23 cellular contexts compared by ENCODE assay signal in genomic region chr3:37662708-37663107, GRCh38.
DNase-seq lines count a peak whose midpoint lies in the region; ATAC-seq, FAIRE-seq and TF ChIP-seq lines count a peak whose summit lies in the region.
"Had no signal": no experiment of that assay in that cellular context is flagged by ENCODE, and none has a peak within 500 bp of the region (broad histone marks: within the 10 kb centered on the region; RNA-seq: fewer than 3 reads in every experiment).

No MANE protein-coding gene starts in this region.

- intact Hi-C loops in HepG2 (cut with micrococcal nuclease; ENCODE audit: unreplicated experiment): no loop called here
- intact Hi-C loops in sciatic nerve (cut with DNase I): no loop called here
- intact Hi-C loops in activated naive CD4-positive, alpha-beta T cell treated with anti-CD3 and anti-CD28 coated beads for 36 hours (cut with micrococcal nuclease): no loop called here

- no TSS peak for BruUV-seq in HepG2 (replicated peaks; lab: Mats Ljungman, UMichigan)

- H3K79me2 ChIP-seq in HepG2 (ENCODE audit: insufficient read depth, low read length): no peaks in the 10 kb centered on the region

- H3K4me3 ChIP-seq in liver (ENCODE audit: low read depth in 1 of 3, low read length in 3 of 3) (no peak overlapping the region), HepG2 (replicated peaks in 1 of 3; ENCODE audit: insufficient read depth in 1 of 3, low read depth in 2 of 3, low read length in 3 of 3) (no peak overlapping the region)
- H3K4me3 ChIP-seq: GM23338 had no signal

- H3K9me3 Mint-ChIP-seq in activated naive CD4-positive, alpha-beta T cell treated with anti-CD3 and anti-CD28 coated beads for 36 hours: peaks cover 3% of the 10 kb centered on the region
- peaks cover 4% of the 10 kb centered on the region for H3K9me3 Mint-ChIP-seq in activated naive CD8-positive, alpha-beta T cell treated with anti-CD3 and anti-CD28 coated beads, Interleukin-2, amount 50 U/mL, for 24 hours

- DNase-seq in HepG2 (ENCODE audit: low spot score) (no peak), islet precursor cell (peak; percentile 45), sciatic nerve (ENCODE audit: low spot score) (no peak), cortex of kidney (lab: John Stamatoyannopoulos, UW) (no peak)
- DNase-seq in activated naive CD4-positive, alpha-beta T cell treated with anti-CD3 and anti-CD28 coated beads for 36 hours: no peak
- no peak for DNase-seq in activated naive CD8-positive, alpha-beta T cell treated with anti-CD3 and anti-CD28 coated beads, Interleukin-2, amount 50 U/mL, for 24 hours
- DNase-seq: Caco-2; CD4-positive, CD25-positive, alpha-beta regulatory T cell; KBM-7; NCI-H1105; NCI-H1694; NCI-H2081 treated with DMSO at 0.1 percent for 48 hours; NCI-H510A treated with DMSO at 0.1 percent for 48 hours; NCI-H774; Right ventricle myocardium superior had no signal

- no peak overlapping the region for H2AFZ ChIP-seq in HepG2 (ENCODE audit: low read length)
- H2AFZ ChIP-seq: GM23338 had no signal

- no peak overlapping the region for H3K9ac ChIP-seq in liver (ENCODE audit: low read depth in 1 of 2, low read length in 2 of 2)
- no peak overlapping the region for H3K9ac ChIP-seq in HepG2 (ENCODE audit: insufficient read depth, low read depth, low read length)

- H4K20me1 ChIP-seq in HepG2 (ENCODE audit: insufficient read depth, low read length): no peaks in the 10 kb centered on the region

- POLR2A ChIA-PET in HepG2 (lab: Yijun Ruan, JAX): no interaction called here

- H3K4me1 Mint-ChIP-seq in activated naive CD4-positive, alpha-beta T cell treated with anti-CD3 and anti-CD28 coated beads for 36 hours (ENCODE audit: low read depth): no peaks in the 10 kb centered on the region
- no peaks in the 10 kb centered on the region for H3K4me1 Mint-ChIP-seq in activated naive CD8-positive, alpha-beta T cell treated with anti-CD3 and anti-CD28 coated beads, Interleukin-2, amount 50 U/mL, for 24 hours
- H3K4me1 Mint-ChIP-seq: B cell; CD4-positive, CD25-positive, alpha-beta regulatory T cell had no signal

- ATAC-seq in HepG2: no peak
- ATAC-seq in sciatic nerve: peak; percentile 94
- ATAC-seq in activated naive CD8-positive, alpha-beta T cell treated with anti-CD3 and anti-CD28 coated beads, Interleukin-2, amount 50 U/mL, for 24 hours: no peak
- ATAC-seq in GM21529 (IDR thresholded peaks at IDR 0.05; ENCODE audit: unreplicated experiment): no peak
- ATAC-seq: GM23338, HCT116 had no signal

- no peak overlapping the region for H3K4me2 ChIP-seq in HepG2 (ENCODE audit: low read depth, low read length)
- H3K4me2 ChIP-seq: GM23338 had no signal

- H3K4me1 ChIP-seq in liver (ENCODE audit: control insufficient read depth in 4 of 4, insufficient read depth in 4 of 4, low read length in 3 of 4) (peaks cover 0 to 3% (median 0%) of the 10 kb centered on the region in 4 donors), HepG2 (ENCODE audit: insufficient read depth, low read length) (no peaks in the 10 kb centered on the region)
- H3K4me1 ChIP-seq: Caco-2 had no signal

- peaks cover 11% of the 10 kb centered on the region for H3K27me3 Mint-ChIP-seq in activated naive CD4-positive, alpha-beta T cell treated with anti-CD3 and anti-CD28 coated beads for 36 hours (ENCODE audit: low read depth)
- peaks cover 5% of the 10 kb centered on the region for H3K27me3 Mint-ChIP-seq in activated naive CD8-positive, alpha-beta T cell treated with anti-CD3 and anti-CD28 coated beads, Interleukin-2, amount 50 U/mL, for 24 hours

- TF ChIP-seq POLR2A in HepG2 (IDR thresholded peaks at IDR 0.05; ENCODE audit: insufficient read depth in 1 of 2, low read depth in 2 of 2, low read length in 2 of 2): no peak

- H3K27ac Mint-ChIP-seq in activated naive CD4-positive, alpha-beta T cell treated with anti-CD3 and anti-CD28 coated beads for 36 hours: no peak overlapping the region
- H3K27ac Mint-ChIP-seq in activated naive CD8-positive, alpha-beta T cell treated with anti-CD3 and anti-CD28 coated beads, Interleukin-2, amount 50 U/mL, for 24 hours: no peak overlapping the region
- H3K27ac Mint-ChIP-seq: B cell; CD4-positive, CD25-positive, alpha-beta regulatory T cell; GM23338 had no signal

- TF ChIP-seq RAD21 in liver (IDR thresholded peaks at IDR 0.05) (no peak), HepG2 (CRISPR knock-in tag; IDR thresholded peaks at IDR 0.05) (no peak)

- H3K27me3 ChIP-seq in liver (ENCODE audit: control insufficient read depth in 4 of 4, insufficient read depth in 4 of 4, low read length in 3 of 4) (no peaks in the 10 kb centered on the region), HepG2 (ENCODE audit: control insufficient read depth in 1 of 2, insufficient read depth in 2 of 2, low read length in 2 of 2) (no peaks in the 10 kb centered on the region; a peak in 1 of 5 replicates)

- no peaks in the 10 kb centered on the region for H3K36me3 ChIP-seq in liver (ENCODE audit: control insufficient read depth in 4 of 4, insufficient read depth in 3 of 4, low read depth in 1 of 4, low read length in 3 of 4)
- no peaks in the 10 kb centered on the region for H3K36me3 ChIP-seq in HepG2 (replicated peaks in 1 of 2; ENCODE audit: control insufficient read depth in 1 of 2, insufficient read depth in 2 of 2, low read length in 2 of 2)

- CTCF ChIA-PET in HepG2 (lab: Yijun Ruan, JAX; ENCODE audit: low intra/inter-chr PET ratio, low total read pairs): no interaction called here
- CTCF ChIA-PET in activated naive CD4-positive, alpha-beta T cell treated with anti-CD3 and anti-CD28 coated beads for 36 hours (lab: Charles Lee): no interaction called here

- no peaks in the 10 kb centered on the region for H3K36me3 Mint-ChIP-seq in activated naive CD4-positive, alpha-beta T cell treated with anti-CD3 and anti-CD28 coated beads for 36 hours (ENCODE audit: low read depth)
- H3K36me3 Mint-ChIP-seq in activated naive CD8-positive, alpha-beta T cell treated with anti-CD3 and anti-CD28 coated beads, Interleukin-2, amount 50 U/mL, for 24 hours (ENCODE audit: low read depth): no peaks in the 10 kb centered on the region
- H3K36me3 Mint-ChIP-seq: CD4-positive, CD25-positive, alpha-beta regulatory T cell had no signal

- H3K27ac ChIP-seq in liver (ENCODE audit: low read depth in 1 of 2, low read length in 2 of 2) (no peak overlapping the region), HepG2 (ENCODE audit: extremely low read length, insufficient read depth, low read length) (no peak overlapping the region)

- in situ Hi-C loops in HepG2 (cut with HindIII; ENCODE audit: extremely low pct_ligation_motif_present, low pct_unique_long_range_greater_than_20kb): no loop called here

- no peak for TF ChIP-seq CTCF in liver (IDR thresholded peaks at IDR 0.05; ENCODE audit: low read depth, low read length, missing input control)
- TF ChIP-seq CTCF in HepG2 (CRISPR knock-in tag; IDR thresholded peaks at IDR 0.05): no peak

- H3K4me3 Mint-ChIP-seq in activated naive CD4-positive, alpha-beta T cell treated with anti-CD3 and anti-CD28 coated beads for 36 hours: no peak overlapping the region
- H3K4me3 Mint-ChIP-seq in activated naive CD8-positive, alpha-beta T cell treated with anti-CD3 and anti-CD28 coated beads, Interleukin-2, amount 50 U/mL, for 24 hours: no peak overlapping the region
- H3K4me3 Mint-ChIP-seq: B cell; CD4-positive, CD25-positive, alpha-beta regulatory T cell; GM23338 had no signal

- H3K9me3 ChIP-seq in liver (ENCODE audit: control insufficient read depth in 4 of 4, low read length in 3 of 4) (no peaks in the 10 kb centered on the region), HepG2 (ENCODE audit: low read length) (no peaks in the 10 kb centered on the region)
- H3K9me3 ChIP-seq: Caco-2 had no signal

- WGBS in liver: 94% methylated on average over 4 of the region's 4 CpGs
- WGBS in HepG2 (ENCODE audit: low lambda C conversion rate): 25% methylated on average over 3 of the region's 4 CpGs

- TF ChIP-seq EP300 in HepG2 (IDR thresholded peaks at IDR 0.05; ENCODE audit: low read depth in 2 of 2, low read length in 2 of 2): no peak
- no peak for TF ChIP-seq EP300 in HepG2 (CRISPR knock-in tag; IDR thresholded peaks at IDR 0.05; ENCODE audit: borderline replicate concordance)

- FAIRE-seq in HepG2 (lab: Jason Lieb, UNC): no peak
- FAIRE-seq: G401.6, GM19239, RCC 7860 had no signal

TF ChIP-seq in liver, 16 proteins besides CTCF, POLR2A, EP300 and RAD21:
- TF ChIP-seq TAF1 (conservative IDR thresholded peaks at IDR 0.05) (no peak), NR2F2 (IDR thresholded peaks at IDR 0.05) (peak; percentile 45), EGR1 (IDR thresholded peaks at IDR 0.05; ENCODE audit: low read depth in 2 of 2) (no peak), JUND (IDR thresholded peaks at IDR 0.05) (no peak), HNF4G (IDR thresholded peaks at IDR 0.05) (no peak), YY1 (IDR thresholded peaks at IDR 0.05) (no peak)

TF ChIP-seq in HepG2, 621 proteins besides CTCF, POLR2A, EP300 and RAD21:
- TF ChIP-seq ZNF136 (CRISPR knock-in tag; IDR thresholded peaks at IDR 0.05; ENCODE audit: low read depth): no peak
- no peak for TF ChIP-seq BRD4 (CRISPR knock-in tag; IDR thresholded peaks at IDR 0.05)
